16 cellular contexts compared by ENCODE assay signal in genomic region chr5:124700333-124700732, GRCh38. TPM values are rescaled to one million over a fixed set of nuclear protein-coding genes. Genes with fewer than 3 reads are reported as not detected.
DNase-seq lines count a peak whose midpoint lies in the region; ATAC-seq and TF ChIP-seq lines count a peak whose summit lies in the region.
"Had no signal": no experiment of that assay in that cellular context is flagged by ENCODE, and none has a peak within 500 bp of the region (broad histone marks: within the 10 kb centered on the region; RNA-seq: fewer than 3 reads in every experiment).

No MANE protein-coding gene starts in this region.

- peaks cover 91% of the 10 kb centered on the region for H3K4me1 Mint-ChIP-seq in neural crest cell
- no peaks in the 10 kb centered on the region for H3K4me1 Mint-ChIP-seq in stimulated activated effector memory CD8-positive, alpha-beta T cell treated with anti-CD3 and anti-CD28 coated beads, Interleukin-12 subunit alpha, Interleukin-12 subunit beta, amount 100 ng/mL, for 72 hours
- H3K4me1 Mint-ChIP-seq: CD4-positive, alpha-beta memory T cell had no signal

- peaks cover 22% of the 10 kb centered on the region for H3K36me3 Mint-ChIP-seq in neural crest cell (ENCODE audit: low read depth)
- no peaks in the 10 kb centered on the region for H3K36me3 Mint-ChIP-seq in stimulated activated effector memory CD8-positive, alpha-beta T cell treated with anti-CD3 and anti-CD28 coated beads, Interleukin-12 subunit alpha, Interleukin-12 subunit beta, amount 100 ng/mL, for 72 hours
- H3K36me3 Mint-ChIP-seq: CD4-positive, alpha-beta memory T cell had no signal

- peaks cover 74% of the 10 kb centered on the region for H3K4me1 ChIP-seq in OCI-LY7 (ENCODE audit: insufficient read depth, low read length, poor library complexity, severe bottlenecking)
- H3K4me1 ChIP-seq in endocrine pancreas (ENCODE audit: control insufficient read depth, insufficient read depth, low read length): peaks cover 51% of the 10 kb centered on the region
- H3K4me1 ChIP-seq: BE2C had no signal

- H3K79me2 ChIP-seq in OCI-LY7 (ENCODE audit: insufficient read depth, low read depth, low read length): peaks cover 91% of the 10 kb centered on the region

- peak overlapping the region; percentile 7; the same call in 1 of the 2 replicates for H3K4me2 ChIP-seq in OCI-LY7 (ENCODE audit: low read length)

- POLR2A ChIA-PET in OCI-LY7 (lab: Charles Lee): no interaction called here

- no TSS peak for BruUV-seq in OCI-LY7 (replicated peaks; lab: Mats Ljungman, UMichigan)

- TF ChIP-seq CTCF in OCI-LY7 (conservative IDR thresholded peaks at IDR 0.05; ENCODE audit: low read length) (no peak), neural crest cell (conservative IDR thresholded peaks at IDR 0.05) (no peak)

- H3K27ac Mint-ChIP-seq in neural crest cell (ENCODE audit: unreplicated experiment): peak overlapping the region; percentile 79
- H3K27ac Mint-ChIP-seq in stimulated activated effector memory CD8-positive, alpha-beta T cell treated with anti-CD3 and anti-CD28 coated beads, Interleukin-12 subunit alpha, Interleukin-12 subunit beta, amount 100 ng/mL, for 72 hours: no peak overlapping the region
- H3K27ac Mint-ChIP-seq: CD4-positive, alpha-beta memory T cell had no signal

- H3K4me3 Mint-ChIP-seq in neural crest cell: no peak overlapping the region
- H3K4me3 Mint-ChIP-seq in stimulated activated effector memory CD8-positive, alpha-beta T cell treated with anti-CD3 and anti-CD28 coated beads, Interleukin-12 subunit alpha, Interleukin-12 subunit beta, amount 100 ng/mL, for 72 hours: no peak overlapping the region
- H3K4me3 Mint-ChIP-seq: CD4-positive, alpha-beta memory T cell had no signal

- H3K9me3 ChIP-seq in OCI-LY7 (ENCODE audit: low read length) (no peaks in the 10 kb centered on the region), endocrine pancreas (ENCODE audit: control insufficient read depth, low read length) (no peaks in the 10 kb centered on the region)
- H3K9me3 ChIP-seq: BE2C, MG63 had no signal

- H3K27me3 ChIP-seq in endocrine pancreas (ENCODE audit: control insufficient read depth, insufficient read depth, low read length): no peaks in the 10 kb centered on the region
- H3K27me3 ChIP-seq: BE2C, MG63 had no signal

- DNase-seq in OCI-LY7 (ENCODE audit: low spot score): no peak
- no peak for DNase-seq in neural crest cell (ENCODE audit: low read depth, low spot score)
- DNase-seq in superior temporal gyrus (ENCODE audit: extremely low spot score): no peak
- DNase-seq in stimulated activated effector memory CD8-positive, alpha-beta T cell treated with anti-CD3 and anti-CD28 coated beads, Interleukin-12 subunit alpha, Interleukin-12 subunit beta, amount 100 ng/mL, for 72 hours (ENCODE audit: low spot score in 2 of 2): no peak
- DNase-seq in head of caudate nucleus: no peak
- DNase-seq: BE2C; CD4-positive, alpha-beta memory T cell; DND-41; GF-D8; MG63; NCI-H1105; NCI-H1694 treated with DMSO at 0.1 percent for 48 hours; NCI-H446; SHP77 treated with DMSO at 0.1 percent for 48 hours had no signal

- no peak overlapping the region for H3K27ac ChIP-seq in OCI-LY7 (ENCODE audit: low read depth, low read length, poor library complexity, severe bottlenecking)

- ATAC-seq in stimulated activated effector memory CD8-positive, alpha-beta T cell treated with anti-CD3 and anti-CD28 coated beads, Interleukin-12 subunit alpha, Interleukin-12 subunit beta, amount 100 ng/mL, for 72 hours: no peak
- no peak for ATAC-seq in HG02588 (IDR thresholded peaks at IDR 0.05; ENCODE audit: unreplicated experiment)

- no peak overlapping the region for H3K9ac ChIP-seq in endocrine pancreas (ENCODE audit: control insufficient read depth, insufficient read depth, low read length)

- H3K9me3 Mint-ChIP-seq in neural crest cell: peaks cover 4% of the 10 kb centered on the region
- H3K9me3 Mint-ChIP-seq in stimulated activated effector memory CD8-positive, alpha-beta T cell treated with anti-CD3 and anti-CD28 coated beads, Interleukin-12 subunit alpha, Interleukin-12 subunit beta, amount 100 ng/mL, for 72 hours: peaks cover 5% of the 10 kb centered on the region

- CTCF ChIA-PET in OCI-LY7 (lab: Charles Lee; ENCODE audit: unreplicated experiment): no interaction called here

- no peak overlapping the region for H3K4me3 ChIP-seq in OCI-LY7 (ENCODE audit: low read depth, low read length, poor library complexity, severe bottlenecking)
- peak overlapping the region; percentile 49 for H3K4me3 ChIP-seq in endocrine pancreas (ENCODE audit: control insufficient read depth, insufficient read depth, low read length)
- H3K4me3 ChIP-seq: MG63 had no signal

- intact Hi-C loops in OCI-LY7 (cut with micrococcal nuclease; ENCODE audit: unreplicated experiment): loop anchor here (10.0 kb wide), 1 partner anchor 666 kb away; no protein-coding TSS in a partner anchor
- intact Hi-C loops in head of caudate nucleus (cut with DNase I): no loop called here

- H3K36me3 ChIP-seq in OCI-LY7 (ENCODE audit: insufficient read depth, low read length): peaks cover 54% of the 10 kb centered on the region
- no peaks in the 10 kb centered on the region for H3K36me3 ChIP-seq in endocrine pancreas (ENCODE audit: control insufficient read depth, insufficient read depth, low read length)
- H3K36me3 ChIP-seq: BE2C had no signal

- no peaks in the 10 kb centered on the region for H4K20me1 ChIP-seq in OCI-LY7 (ENCODE audit: insufficient read depth, low read length)

- H3K9me2 ChIP-seq in OCI-LY7 (ENCODE audit: insufficient read depth, low read length): no peaks in the 10 kb centered on the region

- no peaks in the 10 kb centered on the region for H3K27me3 Mint-ChIP-seq in neural crest cell (ENCODE audit: low read depth)
- H3K27me3 Mint-ChIP-seq: CD4-positive, alpha-beta memory T cell had no signal

- H2AFZ ChIP-seq in OCI-LY7 (ENCODE audit: low read length): no peak overlapping the region

RNA-seq across cellular contexts. Expression of gene ZNF608, which starts 46.1 kb away (rescaled TPM):
- total RNA-seq in OCI-LY7 (2014; rRNA removed; shearing (Covaris generic)): 22.6 and 25.7 TPM in 2 replicates
- 58.8 and 61.4 TPM in 2 replicates for total RNA-seq in OCI-LY7 (2022)
- total RNA-seq in neural crest cell: 106 and 107 TPM in 2 replicates
- total RNA-seq: CD4-positive, alpha-beta memory T cell had no signal
